ENCODE assay signal across 9 cellular contexts in the genomic region with DNA sequence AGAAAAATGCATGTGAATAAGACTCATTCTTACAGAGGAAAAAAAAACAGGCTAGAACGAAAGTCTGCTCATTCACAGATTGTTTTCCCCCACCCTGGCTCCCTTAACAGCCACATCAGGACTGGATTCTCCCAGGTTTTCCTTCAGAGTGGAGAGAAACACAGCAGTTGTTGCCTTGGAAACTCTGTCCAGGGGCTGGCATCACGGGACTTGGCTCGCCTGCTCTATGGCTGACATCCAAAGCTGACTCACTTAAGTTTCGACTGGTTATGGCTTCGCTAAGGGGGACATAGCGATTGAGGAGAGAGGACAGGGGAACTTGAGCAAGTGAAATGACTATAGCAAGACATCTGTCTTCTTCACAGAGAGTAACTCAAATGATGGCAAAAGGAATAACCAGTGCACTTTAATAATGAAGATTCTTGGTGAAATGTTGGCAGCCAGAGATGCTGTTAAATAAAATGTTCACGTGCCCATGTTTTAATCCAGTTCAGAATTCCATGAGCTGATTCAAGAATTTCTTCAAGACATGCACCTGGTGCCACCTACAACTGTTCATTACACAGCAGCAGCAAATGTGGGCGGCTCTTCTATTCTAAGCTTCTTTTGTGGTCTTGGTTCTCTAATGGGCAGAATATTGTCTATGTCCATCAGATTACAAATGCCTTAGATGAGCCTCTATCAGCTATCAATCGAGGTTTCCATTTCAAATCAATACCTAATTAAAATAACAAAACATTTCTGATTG. TPM values are rescaled to one million over a fixed set of nuclear protein-coding genes. Genes with fewer than 3 reads are reported as not detected.
DNase-seq lines count a peak whose midpoint lies in the region; ATAC-seq, FAIRE-seq and TF ChIP-seq lines count a peak whose summit lies in the region.
"Had no signal": no experiment of that assay in that cellular context is flagged by ENCODE, and none has a peak within 500 bp of the region (broad histone marks: within the 10 kb centered on the region; RNA-seq: fewer than 3 reads in every experiment).

No MANE protein-coding gene starts in this region.

- no peaks in the 10 kb centered on the region for H3K27me3 ChIP-seq in upper lobe of right lung

- intact Hi-C loops in lower leg skin (cut with DNase I; ENCODE audit: low total_unique reads) (loop anchor here (5.0 kb wide), 1 partner anchor 390 kb away; no protein-coding TSS in a partner anchor), upper lobe of right lung (cut with DNase I) (loop anchor here (5.0 kb wide), 1 partner anchor 390 kb away; no protein-coding TSS in a partner anchor)

- no peak for TF ChIP-seq EP300 in A549 (IDR thresholded peaks at IDR 0.05)

- no peaks in the 10 kb centered on the region for H3K36me3 ChIP-seq in upper lobe of right lung

- DNase-seq in A549 (ENCODE audit: low read depth in 1 of 2, low spot score in 1 of 2): peak; percentile 18 to 27
- DNase-seq in NCI-H1417 (lab: John Stamatoyannopoulos, UW): peak; percentile 13 to 86 (median 42)
- peak; percentile 77 for DNase-seq in brain pericyte (ENCODE audit: low read depth, low spot score)
- peak; percentile 82 to 95 for DNase-seq in lower leg skin (ENCODE audit: low spot score in 2 of 2)
- DNase-seq in upper lobe of right lung: peak; percentile 74
- no peak for DNase-seq in activated CD4-positive, alpha-beta T cell treated with anti-CD3 and anti-CD28 coated beads, Interleukin-2, amount 50 U/mL, for 48 hours
- no peak for DNase-seq in activated naive CD8-positive, alpha-beta T cell treated with anti-CD3 and anti-CD28 coated beads for 36 hours
- no peak for DNase-seq in cerebellar nuclear complex (lab: John Stamatoyannopoulos, UW)
- DNase-seq: CD4-positive, CD25-positive, alpha-beta regulatory T cell had no signal

- ATAC-seq in A549: peak; percentile 63 to 65
- ATAC-seq in upper lobe of right lung: peak; percentile 59

- no peak for TF ChIP-seq CTCF in A549 (IDR thresholded peaks at IDR 0.05)
- TF ChIP-seq CTCF in lower leg skin (IDR thresholded peaks at IDR 0.05): no peak
- TF ChIP-seq CTCF in upper lobe of right lung (IDR thresholded peaks at IDR 0.05): no peak

- H3K27ac Mint-ChIP-seq in activated naive CD8-positive, alpha-beta T cell treated with anti-CD3 and anti-CD28 coated beads for 36 hours: no peak overlapping the region
- H3K27ac Mint-ChIP-seq: CD4-positive, CD25-positive, alpha-beta regulatory T cell had no signal

- H3K36me3 Mint-ChIP-seq in activated naive CD8-positive, alpha-beta T cell treated with anti-CD3 and anti-CD28 coated beads for 36 hours: no peaks in the 10 kb centered on the region

- H3K27ac ChIP-seq in A549: no peak overlapping the region
- H3K27ac ChIP-seq in upper lobe of right lung: peak overlapping the region; percentile 32

- TF ChIP-seq RAD21 in A549 (conservative IDR thresholded peaks at IDR 0.05 in 1 of 2, IDR thresholded peaks at IDR 0.05 in 1 of 2): no peak

- H3K9me3 ChIP-seq in A549 (no peaks in the 10 kb centered on the region), upper lobe of right lung (no peaks in the 10 kb centered on the region)

- FAIRE-seq in A549 (lab: Jason Lieb, UNC): no peak

- 19% methylated on average over 9 of the region's 9 CpGs for WGBS in A549 (ENCODE audit: missing lambda C conversion rate)
- WGBS in lower leg skin, 2 donors: 21 to 27% methylated on average over 9 of the region's 9 CpGs

- TF ChIP-seq POLR2A in A549 (IDR thresholded peaks at IDR 0.05; ENCODE audit: low read length) (no peak), lower leg skin (IDR thresholded peaks at IDR 0.05) (no peak)

- CTCF ChIA-PET in A549 (lab: Yijun Ruan, JAX): interaction anchor here (0.9 to 4.2 kb wide), 15 partner anchors 7 to 477 kb away, joined by 3 to 26 read pairs (median 7); a partner anchor contains a TSS

- POLR2A ChIA-PET in A549 (lab: Yijun Ruan, JAX): no interaction called here

- no peaks in the 10 kb centered on the region for H3K9me3 Mint-ChIP-seq in activated naive CD8-positive, alpha-beta T cell treated with anti-CD3 and anti-CD28 coated beads for 36 hours

- no peak overlapping the region for H3K4me3 ChIP-seq in A549
- H3K4me3 ChIP-seq in lower leg skin (ENCODE audit: low read depth, poor library complexity, severe bottlenecking): no peak overlapping the region
- H3K4me3 ChIP-seq in upper lobe of right lung: no peak overlapping the region

- H3K27me3 Mint-ChIP-seq in activated naive CD8-positive, alpha-beta T cell treated with anti-CD3 and anti-CD28 coated beads for 36 hours: peaks cover 8% of the 10 kb centered on the region

- peak overlapping the region; percentile 31; the same call in 2 of the 3 replicates for H3K4me2 ChIP-seq in A549

- no peaks in the 10 kb centered on the region for H3K4me1 Mint-ChIP-seq in activated naive CD8-positive, alpha-beta T cell treated with anti-CD3 and anti-CD28 coated beads for 36 hours
- H3K4me1 Mint-ChIP-seq: CD4-positive, CD25-positive, alpha-beta regulatory T cell had no signal

- peaks cover 4% of the 10 kb centered on the region; the same call in 1 of the 3 replicates for H3K4me1 ChIP-seq in A549
- H3K4me1 ChIP-seq in upper lobe of right lung: peaks cover 4% of the 10 kb centered on the region

- no peak overlapping the region for H3K4me3 Mint-ChIP-seq in activated naive CD8-positive, alpha-beta T cell treated with anti-CD3 and anti-CD28 coated beads for 36 hours
- H3K4me3 Mint-ChIP-seq: CD4-positive, CD25-positive, alpha-beta regulatory T cell had no signal

TF ChIP-seq in A549, 52 proteins besides CTCF, POLR2A, EP300 and RAD21:
- no peak for TF ChIP-seq FOXS1 (CRISPR knock-in tag; IDR thresholded peaks at IDR 0.05)
- no peak for TF ChIP-seq BHLHE40 (IDR thresholded peaks at IDR 0.05; ENCODE audit: low read depth, low read length)
- no peak for TF ChIP-seq JUNB (IDR thresholded peaks at IDR 0.05)
- TF ChIP-seq, protein P1, sequence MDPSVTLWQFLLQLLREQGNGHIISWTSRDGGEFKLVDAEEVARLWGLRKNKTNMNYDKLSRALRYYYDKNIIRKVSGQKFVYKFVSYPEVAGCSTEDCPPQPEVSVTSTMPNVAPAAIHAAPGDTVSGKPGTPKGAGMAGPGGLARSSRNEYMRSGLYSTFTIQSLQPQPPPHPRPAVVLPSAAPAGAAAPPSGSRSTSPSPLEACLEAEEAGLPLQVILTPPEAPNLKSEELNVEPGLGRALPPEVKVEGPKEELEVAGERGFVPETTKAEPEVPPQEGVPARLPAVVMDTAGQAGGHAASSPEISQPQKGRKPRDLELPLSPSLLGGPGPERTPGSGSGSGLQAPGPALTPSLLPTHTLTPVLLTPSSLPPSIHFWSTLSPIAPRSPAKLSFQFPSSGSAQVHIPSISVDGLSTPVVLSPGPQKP (IDR thresholded peaks at IDR 0.05; ENCODE audit: low read depth, low read length): no peak
- TF ChIP-seq, protein P2, sequence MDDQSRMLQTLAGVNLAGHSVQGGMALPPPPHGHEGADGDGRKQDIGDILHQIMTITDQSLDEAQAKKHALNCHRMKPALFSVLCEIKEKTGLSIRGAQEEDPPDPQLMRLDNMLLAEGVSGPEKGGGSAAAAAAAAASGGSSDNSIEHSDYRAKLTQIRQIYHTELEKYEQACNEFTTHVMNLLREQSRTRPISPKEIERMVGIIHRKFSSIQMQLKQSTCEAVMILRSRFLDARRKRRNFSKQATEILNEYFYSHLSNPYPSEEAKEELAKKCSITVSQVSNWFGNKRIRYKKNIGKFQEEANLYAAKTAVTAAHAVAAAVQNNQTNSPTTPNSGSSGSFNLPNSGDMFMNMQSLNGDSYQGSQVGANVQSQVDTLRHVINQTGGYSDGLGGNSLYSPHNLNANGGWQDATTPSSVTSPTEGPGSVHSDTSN (IDR thresholded peaks at IDR 0.05): no peak
- TF ChIP-seq CHD2 (IDR thresholded peaks at IDR 0.05; ENCODE audit: low read length, partially characterized antibody): no peak

RNA-seq across cellular contexts. Expression of a gene that starts 21.8 kb away (rescaled TPM):
- 9.3 and 18.4 TPM in 2 replicates for polyA plus RNA-seq in A549 (2011; rRNA removed)
- 16.2 and 19.2 TPM in 2 replicates for polyA plus RNA-seq in A549 (2012; cell fraction: cytosol; rRNA removed)
- polyA plus RNA-seq in A549 (2012; cell fraction: nucleus; rRNA removed): 5.0 and 5.5 TPM in 2 replicates
- polyA plus RNA-seq in A549 (2017; fragmentation: RNase III; extraction: RNeasy Plus Mini Kit Qiagen cat#74134 plus additional on column Dnase treatment): 17.3 to 18.8 TPM (median 17.5 TPM) in 3 replicates
- polyA minus RNA-seq in A549 (2011; rRNA and poly(A)+ RNA removed): 1.5 and 1.7 TPM in 2 replicates
- total RNA-seq in lower leg skin: 1 to 10 TPM; 2.2 to 7.7 (median 3.9) TPM
- total RNA-seq in upper lobe of right lung: 4.0 TPM
- 10 to 100 TPM; 36.3 to 38.5 TPM for total RNA-seq in activated naive CD8-positive, alpha-beta T cell treated with anti-CD3 and anti-CD28 coated beads for 36 hours

RNA-seq across cellular contexts. Expression of a gene that starts 41.6 kb away (rescaled TPM):
- polyA plus RNA-seq in A549 (2011; rRNA removed) (not detected in 2 replicates), A549 (2017; fragmentation: RNase III; extraction: RNeasy Plus Mini Kit Qiagen cat#74134 plus additional on column Dnase treatment) (not detected in 3 replicates)
- not detected in 2 replicates for polyA plus RNA-seq in A549 (2012; cell fraction: cytosol; rRNA removed)
- polyA plus RNA-seq in A549 (2012; cell fraction: nucleus; rRNA removed): not detected in 2 replicates
- not detected in 2 replicates for polyA minus RNA-seq in A549 (2011; rRNA and poly(A)+ RNA removed)
- total RNA-seq in lower leg skin (1 to 10 TPM in 2 of 4 donors, under 1 TPM in 1, not detected in 1; 0.45 to 1.4 (median 1.3) TPM), upper lobe of right lung (0.46 TPM)
- not detected for total RNA-seq in activated naive CD8-positive, alpha-beta T cell treated with anti-CD3 and anti-CD28 coated beads for 36 hours
- total RNA-seq: CD4-positive, CD25-positive, alpha-beta regulatory T cell had no signal
- polyA plus RNA-seq: CD4-positive, CD25-positive, alpha-beta regulatory T cell had no signal

Comparison
In these comparisons a context has a peak if more than half of its experiments do, and no peak if none do; other contexts are left out.
1. DNase-seq: peak in A549 (2 of 2), NCI-H1417 (3 of 3), brain pericyte (single experiment), lower leg skin (2 of 2) and upper lobe of right lung (single experiment); none in activated CD4-positive, alpha-beta T cell treated with anti-CD3 and anti-CD28 coated beads, Interleukin-2, amount 50 U/mL, for 48 hours (0 of 2), activated naive CD8-positive, alpha-beta T cell treated with anti-CD3 and anti-CD28 coated beads for 36 hours (single experiment) and cerebellar nuclear complex (0 of 2).